ENCODE assay signal across 14 cellular contexts in the genomic region with DNA sequence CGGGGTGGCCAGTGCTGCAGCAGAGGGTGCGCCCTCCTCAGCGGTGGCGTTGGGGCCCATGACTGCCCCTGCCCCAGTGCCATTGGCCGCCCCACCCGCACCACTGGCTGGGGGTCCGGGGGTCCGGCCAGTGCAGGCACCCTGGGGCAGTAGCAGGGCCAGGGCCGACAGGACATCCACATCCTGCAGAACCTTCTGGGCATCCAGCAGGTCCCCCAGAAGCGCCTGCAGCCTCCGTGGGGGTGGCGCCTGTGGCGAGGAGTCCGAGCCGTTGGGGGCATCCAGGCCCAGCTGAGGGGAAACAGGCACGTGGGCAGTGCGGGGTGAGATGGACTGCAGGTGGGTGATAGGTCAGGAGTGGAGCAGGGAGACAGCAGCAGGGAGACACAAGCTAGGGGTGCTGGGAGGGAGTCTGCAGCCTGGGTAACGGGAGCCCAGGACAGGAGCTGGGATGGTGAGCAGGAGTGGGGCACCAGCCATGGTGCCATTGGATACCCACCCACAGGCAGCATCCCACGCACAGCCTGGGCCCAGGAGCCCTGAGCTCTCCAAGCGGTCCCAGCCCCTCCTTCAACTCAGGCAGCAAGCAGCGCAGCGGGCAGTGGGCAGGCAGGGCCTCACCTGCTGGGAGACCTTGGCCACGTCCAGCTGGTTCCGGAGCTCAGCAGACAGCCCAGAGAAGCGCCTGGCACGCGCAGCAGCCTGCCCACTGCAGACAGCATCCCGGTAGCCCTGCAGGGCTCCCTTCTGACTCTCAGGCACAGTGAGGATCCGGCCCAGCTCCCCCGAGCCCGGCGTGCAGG. TPM values are rescaled to one million over a fixed set of nuclear protein-coding genes. Genes with fewer than 3 reads are reported as not detected.
DNase-seq lines count a peak whose midpoint lies in the region; ATAC-seq and TF ChIP-seq lines count a peak whose summit lies in the region.
"Had no signal": no experiment of that assay in that cellular context is flagged by ENCODE, and none has a peak within 500 bp of the region (broad histone marks: within the 10 kb centered on the region; RNA-seq: fewer than 3 reads in every experiment).

No MANE protein-coding gene starts in this region.

- TF ChIP-seq CTCF in HCT116 (IDR thresholded peaks at IDR 0.05 in 2 of 3, conservative IDR thresholded peaks at IDR 0.05 in 1 of 3; ENCODE audit: borderline replicate concordance in 1 of 3, insufficient read depth in 1 of 3, low read depth in 2 of 3, low read length in 2 of 3) (no peak), vagina (IDR thresholded peaks at IDR 0.05) (no peak)

- H3K9me2 ChIP-seq in HCT116 (ENCODE audit: insufficient read depth), result no peaks in the 10 kb centered on the region

- DNase-seq in HCT116 (ENCODE audit: low read depth, low spot score), result no peak
- DNase-seq in vagina (ENCODE audit: extremely low spot score in 2 of 2), result no peak
- no peak for DNase-seq in AG20443 (ENCODE audit: low spot score)
- DNase-seq: Calu3; CD4-positive, CD25-positive, alpha-beta regulatory T cell; DMS79; MV-4-11; NCI-H1417 treated with DMSO at 0.1 percent for 48 hours; NCI-H2029; NCI-H510A; NCI-H82; SHP77 had no signal

- intact Hi-C loops in HCT116 (cut with micrococcal nuclease) (no loop called here), vagina (cut with DNase I) (no loop called here)

- no peak for TF ChIP-seq RAD21 in HCT116 (IDR thresholded peaks at IDR 0.05; ENCODE audit: low read depth)

- CTCF ChIA-PET in HCT116 (lab: Charles Lee), result interaction anchor here (1.3 to 1.8 kb wide), 3 partner anchors 14 to 47 kb away, joined by 3 to 14 read pairs (median 6); partner anchors contain the start of gene NPDC1

- H3K27me3 ChIP-seq in HCT116 (ENCODE audit: insufficient read depth, low read length) (no peaks in the 10 kb centered on the region), duodenal mucosa (ENCODE audit: control insufficient read depth in 1 of 2, insufficient read depth in 2 of 2, low read length in 2 of 2) (no peaks in the 10 kb centered on the region), vagina (no peaks in the 10 kb centered on the region)

- no peaks in the 10 kb centered on the region for H4K20me1 ChIP-seq in HCT116 (ENCODE audit: insufficient read depth)

- H3K9ac ChIP-seq in HCT116 (ENCODE audit: low read length) (no peak overlapping the region), duodenal mucosa (ENCODE audit: low read depth in 1 of 2, low read length in 2 of 2) (no peak overlapping the region)

- TF ChIP-seq POLR2A in HCT116 (IDR thresholded peaks at IDR 0.05; ENCODE audit: borderline replicate concordance, extremely low read depth, insufficient read depth, insufficient read length), result no peak
- TF ChIP-seq POLR2A in vagina (IDR thresholded peaks at IDR 0.05), result no peak

- H3K4me3 ChIP-seq in HCT116 (replicated peaks in 1 of 2; ENCODE audit: low read depth in 1 of 2, low read length in 2 of 2) (no peak overlapping the region), duodenal mucosa (ENCODE audit: low read depth in 1 of 2, low read length in 2 of 2) (peak overlapping the region; percentile 16 to 22), vagina (no peak overlapping the region)

- peak overlapping the region; percentile 11; the same call in 1 of the 2 replicates for H3K27ac ChIP-seq in HCT116 (ENCODE audit: low read depth, low read length)
- no peak overlapping the region for H3K27ac ChIP-seq in duodenal mucosa (ENCODE audit: low read depth, low read length)
- no peak overlapping the region for H3K27ac ChIP-seq in vagina

- RAD21 ChIA-PET in HCT116 (lab: Charles Lee; ENCODE audit: low non-redundant PET in 1 of 2, low total read pairs in 2 of 2, uncharacterized antibody in 2 of 2, unreplicated experiment in 2 of 2), result no interaction called here

- H3K9me3 ChIP-seq in HCT116 (ENCODE audit: control insufficient read depth in 1 of 2, insufficient read depth in 1 of 2, low read depth in 1 of 2, low read length in 2 of 2) (no peaks in the 10 kb centered on the region), duodenal mucosa (ENCODE audit: control insufficient read depth in 1 of 2, low read length in 2 of 2) (no peaks in the 10 kb centered on the region), vagina (no peaks in the 10 kb centered on the region)

- H3K36me3 ChIP-seq in HCT116 (ENCODE audit: control insufficient read depth in 1 of 2, insufficient read depth in 2 of 2, low read length in 2 of 2) (peaks cover 15 to 16% of the 10 kb centered on the region in 2 experiments; a peak in 2 of 4 replicates), duodenal mucosa (ENCODE audit: control insufficient read depth in 1 of 2, insufficient read depth in 2 of 2, low read length in 2 of 2) (peaks cover 0 to 8% of the 10 kb centered on the region in 2 donors), vagina (peaks cover 0 to 17% of the 10 kb centered on the region in 2 donors)

- no peak for ATAC-seq in HCT116

- POLR2A ChIA-PET in HCT116 (lab: Charles Lee), result no interaction called here

- BruUV-seq in HCT116 (replicated peaks; lab: Mats Ljungman, UMichigan), result no TSS peak

- H3K4me2 ChIP-seq in HCT116 (ENCODE audit: low read length), result no peak overlapping the region

- no peak overlapping the region for H2AFZ ChIP-seq in HCT116 (ENCODE audit: low read depth, low read length, poor library complexity, severe bottlenecking)

- H3K4me1 ChIP-seq in HCT116 (ENCODE audit: control insufficient read depth in 1 of 2, insufficient read depth in 2 of 2, low read length in 2 of 2) (peaks cover 17 to 25% of the 10 kb centered on the region in 2 experiments; a peak in 3 of 4 replicates), duodenal mucosa (ENCODE audit: control insufficient read depth in 1 of 2, insufficient read depth in 2 of 2, low read length in 2 of 2) (peaks cover 15 to 30% of the 10 kb centered on the region in 2 donors), vagina (peaks cover 8% of the 10 kb centered on the region)

- H3K79me2 ChIP-seq in HCT116 (ENCODE audit: insufficient read depth, low read length), result peaks cover 14% of the 10 kb centered on the region

TF ChIP-seq in HCT116, 20 proteins besides CTCF, POLR2A, EP300 and RAD21:
- TF ChIP-seq ZNF274 (IDR thresholded peaks at IDR 0.05; ENCODE audit: low read depth, low read length), result no peak
- TF ChIP-seq EZH2phosphoT487 (IDR thresholded peaks at IDR 0.05; ENCODE audit: borderline replicate concordance), result no peak

RNA-seq across cellular contexts. Expression of gene ABCA2, which starts 7.1 kb away (rescaled TPM):
- total RNA-seq in HCT116 (2021; ENCODE audit: unreplicated experiment) (114 TPM), vagina (44.0 TPM)
- polyA plus RNA-seq in HCT116 (2012), result 132 and 183 TPM in 2 replicates

RNA-seq across cellular contexts. Expression of gene FUT7, which starts 10.9 kb away (rescaled TPM):
- total RNA-seq in HCT116 (2021; ENCODE audit: unreplicated experiment) (not detected), vagina (not detected)
- not detected in 2 replicates for polyA plus RNA-seq in HCT116 (2012)
- total RNA-seq: A673, Calu3 had no signal

RNA-seq across cellular contexts. Expression of gene CLIC3, which starts 24.6 kb away (rescaled TPM):
- total RNA-seq in HCT116 (2021; ENCODE audit: unreplicated experiment), result 8.4 TPM
- 14.0 and 15.3 TPM in 2 replicates for polyA plus RNA-seq in HCT116 (2012)
- 23.6 TPM for total RNA-seq in vagina
- total RNA-seq: A673 had no signal

RNA-seq across cellular contexts. Expression of gene NPDC1, which starts 25.0 kb away (rescaled TPM):
- total RNA-seq in HCT116 (2021; ENCODE audit: unreplicated experiment) (98.8 TPM), vagina (67.5 TPM)
- 81.4 and 86.0 TPM in 2 replicates for polyA plus RNA-seq in HCT116 (2012)

RNA-seq across cellular contexts. Expression of gene PAXX, which starts 28.8 kb away (rescaled TPM):
- total RNA-seq in HCT116 (2021; ENCODE audit: unreplicated experiment) (89.0 TPM), vagina (62.9 TPM)
- 57.8 and 80.5 TPM in 2 replicates for polyA plus RNA-seq in HCT116 (2012)

Comparison
In these comparisons a context has a peak if more than half of its experiments do, and no peak if none do; other contexts are left out.
1. H3K4me3 ChIP-seq: peak in duodenal mucosa (2 of 2); none in HCT116 (0 of 2) and vagina (0 of 2).